1 cellular context compared by ENCODE assay signal in the genomic region with DNA sequence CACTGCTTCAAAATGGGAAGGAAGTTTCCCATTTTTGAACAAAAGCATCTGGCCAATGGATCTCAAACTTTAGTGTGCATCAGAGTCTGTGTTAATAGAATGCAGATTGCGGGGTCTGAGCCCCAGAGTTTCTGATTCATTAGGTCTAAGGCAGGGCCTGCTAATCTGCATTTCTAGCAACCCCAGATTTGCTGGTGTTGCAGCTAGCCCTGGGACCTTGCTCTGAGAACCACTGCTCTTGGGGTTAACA.
TF ChIP-seq lines count a peak whose summit lies in the region.

No MANE protein-coding gene starts in this region.

TF ChIP-seq in GM23338, 12 proteins besides CTCF, POLR2A, EP300 and RAD21 (continued from another document):
- TF ChIP-seq, protein P1, sequence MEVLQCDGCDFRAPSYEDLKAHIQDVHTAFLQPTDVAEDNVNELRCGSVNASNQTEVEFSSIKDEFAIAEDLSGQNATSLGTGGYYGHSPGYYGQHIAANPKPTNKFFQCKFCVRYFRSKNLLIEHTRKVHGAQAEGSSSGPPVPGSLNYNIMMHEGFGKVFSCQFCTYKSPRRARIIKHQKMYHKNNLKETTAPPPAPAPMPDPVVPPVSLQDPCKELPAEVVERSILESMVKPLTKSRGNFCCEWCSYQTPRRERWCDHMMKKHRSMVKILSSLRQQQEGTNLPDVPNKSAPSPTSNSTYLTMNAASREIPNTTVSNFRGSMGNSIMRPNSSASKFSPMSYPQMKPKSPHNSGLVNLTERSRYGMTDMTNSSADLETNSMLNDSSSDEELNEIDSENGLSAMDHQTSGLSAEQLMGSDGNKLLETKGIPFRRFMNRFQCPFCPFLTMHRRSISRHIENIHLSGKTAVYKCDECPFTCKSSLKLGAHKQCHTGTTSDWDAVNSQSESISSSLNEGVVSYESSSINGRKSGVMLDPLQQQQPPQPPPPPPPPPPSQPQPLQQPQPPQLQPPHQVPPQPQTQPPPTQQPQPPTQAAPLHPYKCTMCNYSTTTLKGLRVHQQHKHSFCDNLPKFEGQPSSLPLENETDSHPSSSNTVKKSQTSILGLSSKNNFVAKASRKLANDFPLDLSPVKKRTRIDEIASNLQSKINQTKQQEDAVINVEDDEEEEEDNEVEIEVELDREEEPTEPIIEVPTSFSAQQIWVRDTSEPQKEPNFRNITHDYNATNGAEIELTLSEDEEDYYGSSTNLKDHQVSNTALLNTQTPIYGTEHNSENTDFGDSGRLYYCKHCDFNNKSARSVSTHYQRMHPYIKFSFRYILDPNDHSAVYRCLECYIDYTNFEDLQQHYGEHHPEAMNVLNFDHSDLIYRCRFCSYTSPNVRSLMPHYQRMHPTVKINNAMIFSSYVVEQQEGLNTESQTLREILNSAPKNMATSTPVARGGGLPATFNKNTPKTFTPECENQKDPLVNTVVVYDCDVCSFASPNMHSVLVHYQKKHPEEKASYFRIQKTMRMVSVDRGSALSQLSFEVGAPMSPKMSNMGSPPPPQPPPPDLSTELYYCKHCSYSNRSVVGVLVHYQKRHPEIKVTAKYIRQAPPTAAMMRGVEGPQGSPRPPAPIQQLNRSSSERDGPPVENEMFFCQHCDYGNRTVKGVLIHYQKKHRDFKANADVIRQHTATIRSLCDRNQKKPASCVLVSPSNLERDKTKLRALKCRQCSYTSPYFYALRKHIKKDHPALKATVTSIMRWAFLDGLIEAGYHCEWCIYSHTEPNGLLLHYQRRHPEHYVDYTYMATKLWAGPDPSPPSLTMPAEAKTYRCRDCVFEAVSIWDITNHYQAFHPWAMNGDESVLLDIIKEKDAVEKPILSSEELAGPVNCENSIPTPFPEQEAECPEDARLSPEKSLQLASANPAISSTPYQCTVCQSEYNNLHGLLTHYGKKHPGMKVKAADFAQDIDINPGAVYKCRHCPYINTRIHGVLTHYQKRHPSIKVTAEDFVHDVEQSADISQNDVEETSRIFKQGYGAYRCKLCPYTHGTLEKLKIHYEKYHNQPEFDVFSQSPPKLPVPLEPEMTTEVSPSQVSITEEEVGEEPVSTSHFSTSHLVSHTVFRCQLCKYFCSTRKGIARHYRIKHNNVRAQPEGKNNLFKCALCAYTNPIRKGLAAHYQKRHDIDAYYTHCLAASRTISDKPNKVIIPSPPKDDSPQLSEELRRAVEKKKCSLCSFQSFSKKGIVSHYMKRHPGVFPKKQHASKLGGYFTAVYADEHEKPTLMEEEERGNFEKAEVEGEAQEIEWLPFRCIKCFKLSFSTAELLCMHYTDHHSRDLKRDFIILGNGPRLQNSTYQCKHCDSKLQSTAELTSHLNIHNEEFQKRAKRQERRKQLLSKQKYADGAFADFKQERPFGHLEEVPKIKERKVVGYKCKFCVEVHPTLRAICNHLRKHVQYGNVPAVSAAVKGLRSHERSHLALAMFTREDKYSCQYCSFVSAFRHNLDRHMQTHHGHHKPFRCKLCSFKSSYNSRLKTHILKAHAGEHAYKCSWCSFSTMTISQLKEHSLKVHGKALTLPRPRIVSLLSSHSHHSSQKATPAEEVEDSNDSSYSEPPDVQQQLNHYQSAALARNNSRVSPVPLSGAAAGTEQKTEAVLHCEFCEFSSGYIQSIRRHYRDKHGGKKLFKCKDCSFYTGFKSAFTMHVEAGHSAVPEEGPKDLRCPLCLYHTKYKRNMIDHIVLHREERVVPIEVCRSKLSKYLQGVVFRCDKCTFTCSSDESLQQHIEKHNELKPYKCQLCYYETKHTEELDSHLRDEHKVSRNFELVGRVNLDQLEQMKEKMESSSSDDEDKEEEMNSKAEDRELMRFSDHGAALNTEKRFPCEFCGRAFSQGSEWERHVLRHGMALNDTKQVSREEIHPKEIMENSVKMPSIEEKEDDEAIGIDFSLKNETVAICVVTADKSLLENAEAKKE (CRISPR knock-in tag; IDR thresholded peaks at IDR 0.05), result no peak
- TF ChIP-seq ZNF331 (CRISPR knock-in tag; IDR thresholded peaks at IDR 0.05; ENCODE audit: low read depth), result no peak
- TF ChIP-seq, protein P2, sequence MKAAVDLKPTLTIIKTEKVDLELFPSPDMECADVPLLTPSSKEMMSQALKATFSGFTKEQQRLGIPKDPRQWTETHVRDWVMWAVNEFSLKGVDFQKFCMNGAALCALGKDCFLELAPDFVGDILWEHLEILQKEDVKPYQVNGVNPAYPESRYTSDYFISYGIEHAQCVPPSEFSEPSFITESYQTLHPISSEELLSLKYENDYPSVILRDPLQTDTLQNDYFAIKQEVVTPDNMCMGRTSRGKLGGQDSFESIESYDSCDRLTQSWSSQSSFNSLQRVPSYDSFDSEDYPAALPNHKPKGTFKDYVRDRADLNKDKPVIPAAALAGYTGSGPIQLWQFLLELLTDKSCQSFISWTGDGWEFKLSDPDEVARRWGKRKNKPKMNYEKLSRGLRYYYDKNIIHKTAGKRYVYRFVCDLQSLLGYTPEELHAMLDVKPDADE (IDR thresholded peaks at IDR 0.05), result no peak
